Comparison of ENCODE assay signal across 1 cellular context in genomic region chr6:167396659-167397490, GRCh38.
TF ChIP-seq lines count a peak whose summit lies in the region.

No MANE protein-coding gene starts in this region.

TF ChIP-seq in HepG2, 621 proteins besides CTCF, POLR2A, EP300 and RAD21 (continued from another document and continues in another):
- TF ChIP-seq HNF1A (IDR thresholded peaks at IDR 0.05; ENCODE audit: low read depth) (0 out of 2 replicates have a peak, but pooled peaks have one; percentile 30), HNF1A (CRISPR knock-in tag; IDR thresholded peaks at IDR 0.05; ENCODE audit: borderline replicate concordance) (peak; percentile 1; the same call in 1 of the 2 replicates), ZNF44 (CRISPR knock-in tag; IDR thresholded peaks at IDR 0.05) (no peak), STAT5B (CRISPR knock-in tag; IDR thresholded peaks at IDR 0.05) (no peak), ZNF275 (CRISPR knock-in tag; IDR thresholded peaks at IDR 0.05; ENCODE audit: borderline replicate concordance) (no peak), ZFP36L1 (CRISPR knock-in tag; IDR thresholded peaks at IDR 0.05) (no peak), ZNF333 (CRISPR knock-in tag; IDR thresholded peaks at IDR 0.05; ENCODE audit: borderline replicate concordance) (0 out of 2 replicates have a peak, but pooled peaks have one; percentile 25), LCORL (IDR thresholded peaks at IDR 0.05) (no peak), LCORL (CRISPR knock-in tag; IDR thresholded peaks at IDR 0.05) (peak; percentile 87), ZBTB8A (CRISPR knock-in tag; IDR thresholded peaks at IDR 0.05; ENCODE audit: borderline replicate concordance, low read depth) (no peak), RXRA (CRISPR knock-in tag; IDR thresholded peaks at IDR 0.05) (no peak), ZNF24 (IDR thresholded peaks at IDR 0.05) (no peak), SMYD3 (CRISPR knock-in tag; IDR thresholded peaks at IDR 0.05) (no peak), PAWR (CRISPR knock-in tag; IDR thresholded peaks at IDR 0.05; ENCODE audit: borderline replicate concordance) (no peak), ZBTB7A (CRISPR knock-in tag; IDR thresholded peaks at IDR 0.05) (no peak), FOXO4 (CRISPR knock-in tag; conservative IDR thresholded peaks at IDR 0.05) (no peak), RARA (CRISPR knock-in tag; IDR thresholded peaks at IDR 0.05) (peak; percentile 70; the same call in 1 of the 2 replicates), ZNF878 (CRISPR knock-in tag; IDR thresholded peaks at IDR 0.05) (no peak), TBP (CRISPR knock-in tag; IDR thresholded peaks at IDR 0.05) (no peak), ZNF513 (CRISPR knock-in tag; conservative IDR thresholded peaks at IDR 0.05) (no peak), CCAR2 (optimal IDR thresholded peaks at IDR 0.05; ENCODE audit: low read depth, low read length) (no peak), ZNF773 (CRISPR knock-in tag; IDR thresholded peaks at IDR 0.05; ENCODE audit: borderline replicate concordance) (0 out of 2 replicates have a peak, but pooled peaks have one; percentile 29), SP1 (IDR thresholded peaks at IDR 0.05) (no peak), SP1 (CRISPR knock-in tag; IDR thresholded peaks at IDR 0.05) (no peak), TFE3 (CRISPR knock-in tag; IDR thresholded peaks at IDR 0.05) (no peak), ZNF674 (CRISPR knock-in tag; IDR thresholded peaks at IDR 0.05; ENCODE audit: low read depth) (no peak), MLXIP (CRISPR knock-in tag; IDR thresholded peaks at IDR 0.05; ENCODE audit: borderline replicate concordance) (no peak), ZNF724P (CRISPR knock-in tag; IDR thresholded peaks at IDR 0.05; ENCODE audit: borderline replicate concordance) (no peak), ZNF205 (CRISPR knock-in tag; IDR thresholded peaks at IDR 0.05) (no peak), ZNF430 (CRISPR knock-in tag; IDR thresholded peaks at IDR 0.05) (no peak), KLF16 (CRISPR knock-in tag; IDR thresholded peaks at IDR 0.05) (peak in 1 of 2 experiments; percentile 64; a peak in 1 of 4 replicates), ZNF597 (CRISPR knock-in tag; IDR thresholded peaks at IDR 0.05) (no peak), CBFB (CRISPR knock-in tag; IDR thresholded peaks at IDR 0.05) (peak; percentile 92)
- TF ChIP-seq, protein P1, sequence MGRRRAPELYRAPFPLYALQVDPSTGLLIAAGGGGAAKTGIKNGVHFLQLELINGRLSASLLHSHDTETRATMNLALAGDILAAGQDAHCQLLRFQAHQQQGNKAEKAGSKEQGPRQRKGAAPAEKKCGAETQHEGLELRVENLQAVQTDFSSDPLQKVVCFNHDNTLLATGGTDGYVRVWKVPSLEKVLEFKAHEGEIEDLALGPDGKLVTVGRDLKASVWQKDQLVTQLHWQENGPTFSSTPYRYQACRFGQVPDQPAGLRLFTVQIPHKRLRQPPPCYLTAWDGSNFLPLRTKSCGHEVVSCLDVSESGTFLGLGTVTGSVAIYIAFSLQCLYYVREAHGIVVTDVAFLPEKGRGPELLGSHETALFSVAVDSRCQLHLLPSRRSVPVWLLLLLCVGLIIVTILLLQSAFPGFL (CRISPR knock-in tag; IDR thresholded peaks at IDR 0.05): no peak
- TF ChIP-seq, protein P2, sequence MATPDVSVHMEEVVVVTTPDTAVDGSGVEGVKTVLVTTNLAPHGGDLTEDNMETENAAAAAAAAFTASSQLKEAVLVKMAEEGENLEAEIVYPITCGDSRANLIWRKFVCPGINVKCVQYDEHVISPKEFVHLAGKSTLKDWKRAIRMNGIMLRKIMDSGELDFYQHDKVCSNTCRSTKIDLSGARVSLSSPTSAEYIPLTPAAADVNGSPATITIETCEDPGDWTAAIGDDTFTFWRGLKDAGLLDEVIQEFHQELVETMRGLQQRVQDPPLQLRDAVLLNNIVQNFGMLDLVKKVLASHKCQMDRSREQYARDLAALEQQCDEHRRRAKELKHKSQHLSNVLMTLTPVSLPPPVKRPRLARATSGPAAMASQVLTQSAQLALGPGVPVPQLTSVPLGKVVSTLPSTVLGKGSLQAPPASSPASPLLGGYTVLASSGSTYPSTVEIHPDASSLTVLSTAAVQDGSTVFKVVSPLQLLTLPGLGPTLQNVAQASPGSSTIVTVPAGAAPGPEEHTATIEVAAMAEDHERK (CRISPR knock-in tag; IDR thresholded peaks at IDR 0.05; ENCODE audit: low read depth): no peak
- TF ChIP-seq, protein P3, sequence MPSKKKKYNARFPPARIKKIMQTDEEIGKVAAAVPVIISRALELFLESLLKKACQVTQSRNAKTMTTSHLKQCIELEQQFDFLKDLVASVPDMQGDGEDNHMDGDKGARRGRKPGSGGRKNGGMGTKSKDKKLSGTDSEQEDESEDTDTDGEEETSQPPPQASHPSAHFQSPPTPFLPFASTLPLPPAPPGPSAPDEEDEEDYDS (CRISPR knock-in tag; IDR thresholded peaks at IDR 0.05): peak; percentile 43; the same call in 1 of the 2 replicates
- TF ChIP-seq, protein P4, sequence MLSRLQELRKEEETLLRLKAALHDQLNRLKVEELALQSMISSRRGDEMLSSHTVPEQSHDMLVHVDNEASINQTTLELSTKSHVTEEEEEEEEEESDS (CRISPR knock-in tag; IDR thresholded peaks at IDR 0.05; ENCODE audit: borderline replicate concordance): no peak
- TF ChIP-seq, protein P5, sequence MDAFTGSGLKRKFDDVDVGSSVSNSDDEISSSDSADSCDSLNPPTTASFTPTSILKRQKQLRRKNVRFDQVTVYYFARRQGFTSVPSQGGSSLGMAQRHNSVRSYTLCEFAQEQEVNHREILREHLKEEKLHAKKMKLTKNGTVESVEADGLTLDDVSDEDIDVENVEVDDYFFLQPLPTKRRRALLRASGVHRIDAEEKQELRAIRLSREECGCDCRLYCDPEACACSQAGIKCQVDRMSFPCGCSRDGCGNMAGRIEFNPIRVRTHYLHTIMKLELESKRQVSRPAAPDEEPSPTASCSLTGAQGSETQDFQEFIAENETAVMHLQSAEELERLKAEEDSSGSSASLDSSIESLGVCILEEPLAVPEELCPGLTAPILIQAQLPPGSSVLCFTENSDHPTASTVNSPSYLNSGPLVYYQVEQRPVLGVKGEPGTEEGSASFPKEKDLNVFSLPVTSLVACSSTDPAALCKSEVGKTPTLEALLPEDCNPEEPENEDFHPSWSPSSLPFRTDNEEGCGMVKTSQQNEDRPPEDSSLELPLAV (CRISPR knock-in tag; conservative IDR thresholded peaks at IDR 0.05; ENCODE audit: low read depth): no peak
- TF ChIP-seq, protein P6, sequence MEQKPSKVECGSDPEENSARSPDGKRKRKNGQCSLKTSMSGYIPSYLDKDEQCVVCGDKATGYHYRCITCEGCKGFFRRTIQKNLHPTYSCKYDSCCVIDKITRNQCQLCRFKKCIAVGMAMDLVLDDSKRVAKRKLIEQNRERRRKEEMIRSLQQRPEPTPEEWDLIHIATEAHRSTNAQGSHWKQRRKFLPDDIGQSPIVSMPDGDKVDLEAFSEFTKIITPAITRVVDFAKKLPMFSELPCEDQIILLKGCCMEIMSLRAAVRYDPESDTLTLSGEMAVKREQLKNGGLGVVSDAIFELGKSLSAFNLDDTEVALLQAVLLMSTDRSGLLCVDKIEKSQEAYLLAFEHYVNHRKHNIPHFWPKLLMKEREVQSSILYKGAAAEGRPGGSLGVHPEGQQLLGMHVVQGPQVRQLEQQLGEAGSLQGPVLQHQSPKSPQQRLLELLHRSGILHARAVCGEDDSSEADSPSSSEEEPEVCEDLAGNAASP (CRISPR knock-in tag; IDR thresholded peaks at IDR 0.05; ENCODE audit: borderline replicate concordance): peak; percentile 45; the same call in 1 of the 2 replicates
